21 cellular contexts compared by ENCODE assay signal in genomic region chr4:78608684-78609083, GRCh38. TPM values are rescaled to one million over a fixed set of nuclear protein-coding genes. Genes with fewer than 3 reads are reported as not detected.
DNase-seq lines count a peak whose midpoint lies in the region; ATAC-seq, FAIRE-seq and TF ChIP-seq lines count a peak whose summit lies in the region.
"Had no signal": no experiment of that assay in that cellular context is flagged by ENCODE, and none has a peak within 500 bp of the region (broad histone marks: within the 10 kb centered on the region; RNA-seq: fewer than 3 reads in every experiment).

No MANE protein-coding gene starts in this region.

- H2BK15ac ChIP-seq in H1 (ENCODE audit: low read length), result no peak overlapping the region

- H4K20me1 ChIP-seq in H1 (replicated peaks in 1 of 2; ENCODE audit: control insufficient read depth in 1 of 2, insufficient read depth in 2 of 2, low read length in 2 of 2), result no peaks in the 10 kb centered on the region
- H4K20me1 ChIP-seq: BLaER1 had no signal

- H2BK120ac ChIP-seq in H1 (replicated peaks; ENCODE audit: low read depth, low read length), result no peak overlapping the region

- no peak overlapping the region for H2AFZ ChIP-seq in H1 (ENCODE audit: low read length)

- no peak overlapping the region for H3K4ac ChIP-seq in H1 (replicated peaks; ENCODE audit: insufficient read length, low read depth, low read length)

- no peak overlapping the region for H2BK5ac ChIP-seq in H1 (ENCODE audit: low read depth, low read length)

- no peak overlapping the region for H4K91ac ChIP-seq in H1 (replicated peaks; ENCODE audit: insufficient read length, low read length)

- H3K9me3 ChIP-seq in H1 (ENCODE audit: insufficient read depth in 2 of 2, low read depth in 1 of 2, low read length in 1 of 2) (no peaks in the 10 kb centered on the region), neutrophil (no peaks in the 10 kb centered on the region), right atrium auricular region (no peaks in the 10 kb centered on the region)
- H3K9me3 ChIP-seq: A549, BLaER1, HAP-1 had no signal

- no peak overlapping the region for H2BK20ac ChIP-seq in H1 (ENCODE audit: low read length)

- H3K4me3 ChIP-seq in LNCaP clone FGC (ENCODE audit: low read depth, low read length), result no peak overlapping the region
- no peak overlapping the region for H3K4me3 ChIP-seq in H1 (ENCODE audit: extremely low read depth in 1 of 4, insufficient read depth in 2 of 4, low read depth in 3 of 4, low read length in 4 of 4)
- no peak overlapping the region for H3K4me3 ChIP-seq in neutrophil (ENCODE audit: low read depth in 1 of 2, low read length in 1 of 2)
- H3K4me3 ChIP-seq in right atrium auricular region, result no peak overlapping the region
- H3K4me3 ChIP-seq: A549, BLaER1, GM12878, HAP-1 had no signal

- H3K36me3 Mint-ChIP-seq in activated naive CD4-positive, alpha-beta T cell treated with anti-CD3 and anti-CD28 coated beads, Interleukin-2, amount 50 U/mL, for 24 hours, result no peaks in the 10 kb centered on the region
- H3K36me3 Mint-ChIP-seq: CD14-positive monocyte; CD4-positive, alpha-beta memory T cell had no signal

- H3K23ac ChIP-seq in H1 (ENCODE audit: insufficient read length), result no peak overlapping the region

- peak overlapping the region; percentile 8 for H3K27ac Mint-ChIP-seq in activated naive CD4-positive, alpha-beta T cell treated with anti-CD3 and anti-CD28 coated beads, Interleukin-2, amount 50 U/mL, for 24 hours
- H3K27ac Mint-ChIP-seq: CD14-positive monocyte; CD4-positive, alpha-beta memory T cell had no signal

- POLR2A ChIA-PET in H1 (lab: Charles Lee; ENCODE audit: partially characterized antibody), result no interaction called here

- ATAC-seq in HG02884 (IDR thresholded peaks at IDR 0.05; ENCODE audit: unreplicated experiment) (no peak), sciatic nerve (no peak)
- ATAC-seq: A549, GM12878 had no signal

- H3K9ac ChIP-seq in H1 (replicated peaks in 1 of 4; ENCODE audit: extremely low read depth in 1 of 4, low read depth in 3 of 4, low read length in 3 of 4), result no peak overlapping the region
- H3K9ac ChIP-seq: BLaER1 had no signal

- no peak for DNase-seq in activated naive CD4-positive, alpha-beta T cell treated with Interleukin-2 at 50 U/mL for 16 hours
- DNase-seq in LNCaP clone FGC (ENCODE audit: low read depth) (peak; percentile 83), H1 (ENCODE audit: low read depth in 1 of 2, low spot score in 2 of 2) (no peak), right atrium auricular region (ENCODE audit: low spot score) (no peak), sciatic nerve (ENCODE audit: low spot score) (no peak)
- DNase-seq: CD4-positive, alpha-beta memory T cell; DMS 273 treated with DMSO at 0.1 percent for 48 hours; DMS53; DND-41; EL had no signal

- H3K4me1 Mint-ChIP-seq in activated naive CD4-positive, alpha-beta T cell treated with anti-CD3 and anti-CD28 coated beads, Interleukin-2, amount 50 U/mL, for 24 hours, result peaks cover 47% of the 10 kb centered on the region

- CTCF ChIA-PET in H1 (lab: Charles Lee; ENCODE audit: partially characterized antibody), result interaction anchor here (0.8 to 4.4 kb wide), 2 partner anchors 15 to 22 kb away, joined by 3 to 32 read pairs; no protein-coding TSS in a partner anchor

- H2AK5ac ChIP-seq in H1 (ENCODE audit: low read depth, low read length), result no peak overlapping the region

- H3K27me3 Mint-ChIP-seq in activated naive CD4-positive, alpha-beta T cell treated with anti-CD3 and anti-CD28 coated beads, Interleukin-2, amount 50 U/mL, for 24 hours, result no peaks in the 10 kb centered on the region

- H3K27ac ChIP-seq in H1 (ENCODE audit: low read depth, low read length), result no peak overlapping the region
- peak overlapping the region; percentile 28 for H3K27ac ChIP-seq in neutrophil
- no peak overlapping the region for H3K27ac ChIP-seq in right atrium auricular region
- H3K27ac ChIP-seq: 22Rv1, A549, BLaER1, HL-60 had no signal

- H3K23me2 ChIP-seq in H1 (ENCODE audit: low read depth, low read length), result no peaks in the 10 kb centered on the region

- H3K4me1 ChIP-seq in H1 (replicated peaks in 1 of 4; ENCODE audit: control insufficient read depth in 3 of 4, insufficient read depth in 4 of 4, low read length in 3 of 4) (no peaks in the 10 kb centered on the region), neutrophil (ENCODE audit: control insufficient read depth in 1 of 2, insufficient read depth in 1 of 2, low read depth in 1 of 2, low read length in 1 of 2) (peaks cover 21 to 28% of the 10 kb centered on the region in 2 experiments), right atrium auricular region (peaks cover 0 to 17% of the 10 kb centered on the region in 2 donors)
- H3K4me1 ChIP-seq: A549, HAP-1 had no signal

- H3K9me3 Mint-ChIP-seq in activated naive CD4-positive, alpha-beta T cell treated with anti-CD3 and anti-CD28 coated beads, Interleukin-2, amount 50 U/mL, for 24 hours, result no peaks in the 10 kb centered on the region
- H3K9me3 Mint-ChIP-seq: CD14-positive monocyte; CD4-positive, alpha-beta memory T cell had no signal

- peak; percentile 13 for FAIRE-seq in H1 (lab: Jason Lieb, UNC)
- FAIRE-seq: A549, GM12878 had no signal

- no peak for TF ChIP-seq POLR2A in H1 (IDR thresholded peaks at IDR 0.05; ENCODE audit: control extremely low read depth in 1 of 2, low read depth in 2 of 2, low read length in 2 of 2)

- H3K79me1 ChIP-seq in H1 (ENCODE audit: low read depth, low read length), result no peaks in the 10 kb centered on the region

- intact Hi-C loops in sciatic nerve (cut with DNase I), result no loop called here

- H3K36me3 ChIP-seq in H1 (ENCODE audit: control insufficient read depth in 2 of 4, insufficient read depth in 4 of 4, low read length in 3 of 4) (no peaks in the 10 kb centered on the region; a peak in 2 of 8 replicates), neutrophil (peaks cover 83% of the 10 kb centered on the region), right atrium auricular region (no peaks in the 10 kb centered on the region)
- H3K36me3 ChIP-seq: BLaER1, HAP-1 had no signal

- no peak for TF ChIP-seq RAD21 in H1 (IDR thresholded peaks at IDR 0.05 in 1 of 2, conservative IDR thresholded peaks at IDR 0.05 in 1 of 2; ENCODE audit: low read depth in 2 of 2, low read length in 2 of 2)

- H3K18ac ChIP-seq in H1 (ENCODE audit: extremely low read depth, low read length), result no peak overlapping the region

- no peak overlapping the region for H4K8ac ChIP-seq in H1 (ENCODE audit: extremely low read depth, insufficient read depth, low read length)

- TF ChIP-seq EP300 in H1 (IDR thresholded peaks at IDR 0.05; ENCODE audit: borderline replicate concordance in 1 of 2, low read depth in 2 of 2, low read length in 2 of 2), result no peak

- H3K27me3 ChIP-seq in H1 (replicated peaks in 1 of 4; ENCODE audit: control insufficient read depth in 3 of 4, extremely low read depth in 1 of 4, insufficient read depth in 3 of 4, low read length in 3 of 4) (no peaks in the 10 kb centered on the region), neutrophil (no peaks in the 10 kb centered on the region), right atrium auricular region (no peaks in the 10 kb centered on the region)
- H3K27me3 ChIP-seq: BLaER1 had no signal

- no peak overlapping the region for H2BK12ac ChIP-seq in H1 (ENCODE audit: low read depth, low read length)

- no peak overlapping the region for H3K4me2 ChIP-seq in H1 (ENCODE audit: insufficient read depth in 1 of 2, low read depth in 2 of 2, low read length in 2 of 2)
- H3K4me2 ChIP-seq: A549, BLaER1 had no signal

- no peak overlapping the region for H3K4me3 Mint-ChIP-seq in activated naive CD4-positive, alpha-beta T cell treated with anti-CD3 and anti-CD28 coated beads, Interleukin-2, amount 50 U/mL, for 24 hours
- H3K4me3 Mint-ChIP-seq: CD14-positive monocyte; CD4-positive, alpha-beta memory T cell had no signal

- WGBS in H1 (ENCODE audit: extremely low coverage in 1 of 2, insufficient coverage in 1 of 2, insufficient read length in 1 of 2, insufficient replicate concordance in 2 of 2, low coverage in 1 of 2, low lambda C conversion rate in 2 of 2, missing lambda C conversion rate in 1 of 2), 2 experiments, result 87% methylated on average over 4 of the region's 4 CpGs; no CpG with 5 or more reads in 1 of the 2 experiments

- TF ChIP-seq CTCF in LNCaP clone FGC (IDR thresholded peaks at IDR 0.05; ENCODE audit: control insufficient read depth, extremely low read depth, insufficient read depth), result no peak
- no peak for TF ChIP-seq CTCF in H1 (IDR thresholded peaks at IDR 0.05; ENCODE audit: control extremely low read depth in 1 of 3, insufficient read depth in 1 of 3, low read depth in 1 of 3, low read length in 3 of 3)
- no peak for TF ChIP-seq CTCF in neutrophil (IDR thresholded peaks at IDR 0.05)
- TF ChIP-seq CTCF in right atrium auricular region (IDR thresholded peaks at IDR 0.05), result no peak

- no peak overlapping the region for H4K5ac ChIP-seq in H1 (ENCODE audit: insufficient read length, low read depth, low read length)

- no peak overlapping the region for H3K14ac ChIP-seq in H1 (ENCODE audit: insufficient read length)

- no peaks in the 10 kb centered on the region for H3K79me2 ChIP-seq in H1 (ENCODE audit: control insufficient read depth in 1 of 2, insufficient read depth in 2 of 2, low read length in 2 of 2)

- no peak overlapping the region for H3K56ac ChIP-seq in H1 (replicated peaks; ENCODE audit: insufficient read length, low read depth, low read length)

TF ChIP-seq in H1, 55 proteins besides CTCF, POLR2A, EP300 and RAD21 (continues in another document):
- TF ChIP-seq ATF3 (IDR thresholded peaks at IDR 0.05; ENCODE audit: insufficient read depth, low read depth, low read length) (no peak), TBP (IDR thresholded peaks at IDR 0.05; ENCODE audit: low read depth, low read length) (no peak), GTF2F1 (IDR thresholded peaks at IDR 0.05; ENCODE audit: borderline replicate concordance, low read depth, low read length) (no peak), KDM5A (IDR thresholded peaks at IDR 0.05; ENCODE audit: low read length) (no peak), CREB1 (IDR thresholded peaks at IDR 0.05) (no peak), TAF1 (IDR thresholded peaks at IDR 0.05; ENCODE audit: low read depth, low read length) (no peak), RFX5 (IDR thresholded peaks at IDR 0.05; ENCODE audit: borderline replicate concordance, low read depth, low read length) (no peak)

RNA-seq across cellular contexts. Expression of gene ANXA3, which starts 57.1 kb away (rescaled TPM):
- 22.4 and 27.3 TPM in 2 replicates for total RNA-seq in H1 (2021; fragmentation: NEBNext Ultra II Directional; extraction: Animal tissue kit (Norgen Biotek cat#: 25700))
- polyA plus RNA-seq in H1 (2011; rRNA removed), result 6.6 and 10.3 TPM in 2 replicates
- polyA plus RNA-seq in H1 (2011; cell fraction: cytosol; rRNA removed), result 12.0 TPM
- polyA plus RNA-seq in H1 (2011; cell fraction: nucleus; rRNA removed), result 13.2 TPM
- polyA plus RNA-seq in H1 (2012, experiment 1 of 2), result 14.8 to 30.7 TPM (median 19.3 TPM) in 4 replicates
- 5.8 TPM for polyA plus RNA-seq in H1 (2012, experiment 2 of 2)
- 29.2 TPM for polyA plus RNA-seq in H1 (2013, experiment 1 of 2)
- polyA plus RNA-seq in H1 (2013, experiment 2 of 2), result 28.6 TPM
- polyA minus RNA-seq in H1 (2011; rRNA and poly(A)+ RNA removed), result 18.8 and 33.9 TPM in 2 replicates
- polyA minus RNA-seq in H1 (2011; cell fraction: cytosol; rRNA and poly(A)+ RNA removed), result 9.0 TPM
- 19.9 TPM for polyA minus RNA-seq in H1 (2011; cell fraction: nucleus; rRNA and poly(A)+ RNA removed)
- total RNA-seq in right atrium auricular region (10 to 100 TPM; 39.4 to 54.0 TPM), sciatic nerve (109 TPM)
- total RNA-seq: CD4-positive, alpha-beta memory T cell; G401 had no signal
- polyA plus RNA-seq: CD4-positive, alpha-beta memory T cell had no signal
